Comparison of ENCODE assay signal across 10 cellular contexts in genomic region chr6:134520181-134521115, GRCh38.
DNase-seq lines count a peak whose midpoint lies in the region; ATAC-seq and TF ChIP-seq lines count a peak whose summit lies in the region.
"Had no signal": no experiment of that assay in that cellular context is flagged by ENCODE, and none has a peak within 500 bp of the region (broad histone marks: within the 10 kb centered on the region; RNA-seq: fewer than 3 reads in every experiment).

No MANE protein-coding gene starts in this region.

- H3K9me3 Mint-ChIP-seq in CD4-positive, CD25-positive, alpha-beta regulatory T cell, result no peaks in the 10 kb centered on the region
- no peaks in the 10 kb centered on the region for H3K9me3 Mint-ChIP-seq in endothelial cell (ENCODE audit: unreplicated experiment)

- DNase-seq in CD4-positive, CD25-positive, alpha-beta regulatory T cell, result no peak
- DNase-seq in NCI-H226 (peak; percentile 73), dorsolateral prefrontal cortex (no peak), omental fat pad (ENCODE audit: low spot score) (no peak), endothelial cell (ENCODE audit: low spot score) (no peak)
- DNase-seq: NCI-H2029 treated with DMSO at 0.1 percent for 48 hours had no signal

- peaks cover 5 to 25% (median 18%) of the 10 kb centered on the region in 4 donors for H3K4me1 Mint-ChIP-seq in CD4-positive, CD25-positive, alpha-beta regulatory T cell
- H3K4me1 Mint-ChIP-seq in endothelial cell (ENCODE audit: unreplicated experiment), result peaks cover 24% of the 10 kb centered on the region

- H3K4me1 ChIP-seq in CD4-positive, CD25-positive, alpha-beta regulatory T cell (ENCODE audit: control insufficient read depth, insufficient read depth, low read length, poor library complexity, severe bottlenecking), result peaks cover 7% of the 10 kb centered on the region

- H3K9me3 ChIP-seq in CD4-positive, CD25-positive, alpha-beta regulatory T cell (ENCODE audit: control insufficient read depth in 2 of 2, low read length in 2 of 2), result no peaks in the 10 kb centered on the region
- H3K9me3 ChIP-seq: neutrophil had no signal

- intact Hi-C loops in dorsolateral prefrontal cortex (cut with DNase I), result no loop called here

- no peaks in the 10 kb centered on the region for H3K27me3 Mint-ChIP-seq in CD4-positive, CD25-positive, alpha-beta regulatory T cell
- no peaks in the 10 kb centered on the region for H3K27me3 Mint-ChIP-seq in endothelial cell (ENCODE audit: unreplicated experiment)

- peak overlapping the region; percentile 4 to 86 (median 84) for H3K27ac Mint-ChIP-seq in CD4-positive, CD25-positive, alpha-beta regulatory T cell
- H3K27ac Mint-ChIP-seq in endothelial cell (ENCODE audit: unreplicated experiment), result no peak overlapping the region

- H3K27ac ChIP-seq in CD4-positive, CD25-positive, alpha-beta regulatory T cell (ENCODE audit: insufficient read depth, low read length, poor library complexity, severe bottlenecking), result no peak overlapping the region
- H3K27ac ChIP-seq in dorsolateral prefrontal cortex, result peak overlapping the region in 37 of 59 donors; percentile 0 to 72 (median 37)

- H3K36me3 ChIP-seq in CD4-positive, CD25-positive, alpha-beta regulatory T cell (ENCODE audit: control insufficient read depth, insufficient read depth, low read length), result no peaks in the 10 kb centered on the region
- H3K36me3 ChIP-seq: brain microvascular endothelial cell, neutrophil had no signal

- no peaks in the 10 kb centered on the region for H3K36me3 Mint-ChIP-seq in CD4-positive, CD25-positive, alpha-beta regulatory T cell
- H3K36me3 Mint-ChIP-seq in endothelial cell (ENCODE audit: low read depth, unreplicated experiment), result no peaks in the 10 kb centered on the region

- ATAC-seq in CD4-positive, CD25-positive, alpha-beta regulatory T cell (ENCODE audit: low read depth in 2 of 2), result no peak
- ATAC-seq in omental fat pad (ENCODE audit: low FRiP score) (peak; percentile 70), HG02759 (IDR thresholded peaks at IDR 0.05; ENCODE audit: unreplicated experiment) (no peak), HG03354 (IDR thresholded peaks at IDR 0.05; ENCODE audit: poor library complexity, severe bottlenecking, unreplicated experiment) (no peak)

- no peak overlapping the region for H3K4me3 ChIP-seq in CD4-positive, CD25-positive, alpha-beta regulatory T cell (ENCODE audit: low read depth, low read length)
- peak overlapping the region in 2 of 59 donors; percentile 1 to 30 for H3K4me3 ChIP-seq in dorsolateral prefrontal cortex

- H3K27me3 ChIP-seq in CD4-positive, CD25-positive, alpha-beta regulatory T cell (ENCODE audit: control insufficient read depth, insufficient read depth, low read length), result no peaks in the 10 kb centered on the region
- no peaks in the 10 kb centered on the region for H3K27me3 ChIP-seq in dorsolateral prefrontal cortex
- H3K27me3 ChIP-seq: brain microvascular endothelial cell, neutrophil had no signal

- no peak for TF ChIP-seq CTCF in dorsolateral prefrontal cortex (IDR thresholded peaks at IDR 0.05 in 54 of 56, conservative IDR thresholded peaks at IDR 0.05 in 2 of 56; ENCODE audit: low read depth in 1 of 56, partially characterized antibody in 56 of 56)
- no peak for TF ChIP-seq CTCF in omental fat pad (IDR thresholded peaks at IDR 0.05)
- no peak for TF ChIP-seq CTCF in endothelial cell (IDR thresholded peaks at IDR 0.05; ENCODE audit: unreplicated experiment)

- H3K4me3 Mint-ChIP-seq in CD4-positive, CD25-positive, alpha-beta regulatory T cell, result no peak overlapping the region
- H3K4me3 Mint-ChIP-seq in endothelial cell (ENCODE audit: unreplicated experiment), result no peak overlapping the region
